Comparison of ENCODE assay signal across 9 cellular contexts in genomic region chr12:126040307-126040706, GRCh38.
"Had no signal": no experiment of that assay in that cellular context is flagged by ENCODE, and none has a peak within 500 bp of the region (broad histone marks: within the 10 kb centered on the region; RNA-seq: fewer than 3 reads in every experiment).

No MANE protein-coding gene starts in this region.

- H3K4me2 ChIP-seq: GM23338 had no signal

- H3K4me3 Mint-ChIP-seq: GM23338, H9, IgD-negative memory B cell had no signal

- FAIRE-seq: H1, H54, HepG2, K562 had no signal

- H3K27me3 Mint-ChIP-seq: IgD-negative memory B cell had no signal

- H3K27ac Mint-ChIP-seq: GM23338, H9, IgD-negative memory B cell had no signal

- H2AFZ ChIP-seq: GM23338 had no signal

- H3K4me1 Mint-ChIP-seq: GM23338, IgD-negative memory B cell had no signal

- ATAC-seq: GM23338, HepG2, K562 had no signal

- H3K4me3 ChIP-seq: GM23338, K562 had no signal

- DNase-seq: H9, HCEC 1CT, KG1 had no signal
